In genomic region chr19:45667620-45668341, GRCh38 we compare ENCODE assay signal across 8 cellular contexts. TPM values are rescaled to one million over a fixed set of nuclear protein-coding genes. Genes with fewer than 3 reads are reported as not detected.
DNase-seq lines count a peak whose midpoint lies in the region; ATAC-seq, FAIRE-seq and TF ChIP-seq lines count a peak whose summit lies in the region.

GIPR (plus strand) TSS chr19:45668221; CDS start chr19:45669521, 1,300 bp downstream.

- peaks cover 17% of the 10 kb centered on the region for H3K4me1 Mint-ChIP-seq in GM23338

- H3K4me1 ChIP-seq in GM23338 (ENCODE audit: insufficient read depth) (peaks cover 16% of the 10 kb centered on the region; the same call in 1 of the 2 replicates), cardiac muscle cell (ENCODE audit: low read depth) (no peaks in the 10 kb centered on the region)

- H3K27ac ChIP-seq in GM23338 (ENCODE audit: low read depth), result no peak within 1 kb of the TSS
- H3K27ac ChIP-seq in cardiac muscle cell, result peak within 1 kb of the TSS; percentile 64

- no peaks in the 10 kb centered on the region for H3K79me2 ChIP-seq in GM23338 (replicated peaks; ENCODE audit: insufficient read depth)

- intact Hi-C loops in sciatic nerve (cut with DNase I), result no loop called here

- peaks cover 39% of the 10 kb centered on the region for H3K27me3 Mint-ChIP-seq in GM23338 (ENCODE audit: insufficient read depth, low read depth, poor library complexity)

- peak within 1 kb of the TSS; percentile 91 for H2AFZ ChIP-seq in GM23338

- H3K36me3 ChIP-seq in GM23338 (ENCODE audit: insufficient read depth) (no peaks in the 10 kb centered on the region), cardiac muscle cell (no peaks in the 10 kb centered on the region)

- FAIRE-seq in GM19239 (lab: Jason Lieb, UNC), result no peak

- TF ChIP-seq CTCF in GM23338 (conservative IDR thresholded peaks at IDR 0.05; ENCODE audit: low read depth in 2 of 2) (0 out of 4 replicates have a peak, but pooled peaks of 1 of the 2 experiments have one; percentile 1), cardiac muscle cell (IDR thresholded peaks at IDR 0.05; ENCODE audit: low read depth, low read length) (no peak)

- peaks cover 41% of the 10 kb centered on the region for H3K27me3 ChIP-seq in GM23338 (ENCODE audit: insufficient read depth)
- no peaks in the 10 kb centered on the region for H3K27me3 ChIP-seq in cardiac muscle cell

- H3K9me2 ChIP-seq in GM23338 (ENCODE audit: insufficient read depth), result no peaks in the 10 kb centered on the region

- H3K4me2 ChIP-seq in GM23338, result peak within 1 kb of the TSS; percentile 90

- H3K4me3 ChIP-seq in GM23338, result peak within 1 kb of the TSS; percentile 78
- peak within 1 kb of the TSS; percentile 73 for H3K4me3 ChIP-seq in cardiac muscle cell

- no peak within 1 kb of the TSS for H3K27ac Mint-ChIP-seq in GM23338

- peaks cover 20% of the 10 kb centered on the region for H3F3A ChIP-seq in GM23338 (replicated peaks; ENCODE audit: low read depth)

- no peaks in the 10 kb centered on the region; the same call in 2 of the 3 replicates for H3K9me3 Mint-ChIP-seq in GM23338

- peak within 1 kb of the TSS; percentile 71 for H3K4me3 Mint-ChIP-seq in GM23338

- H4K20me1 ChIP-seq in GM23338 (replicated peaks; ENCODE audit: insufficient read depth), result no peaks in the 10 kb centered on the region

- no peaks in the 10 kb centered on the region for H3K9me3 ChIP-seq in cardiac muscle cell (ENCODE audit: low read depth)

- H3K36me3 Mint-ChIP-seq in GM23338 (ENCODE audit: low read depth), result no peaks in the 10 kb centered on the region; the same call in 2 of the 3 replicates

- DNase-seq in AG20443 (ENCODE audit: low spot score), result peak; percentile 61
- DNase-seq in GM23338 (ENCODE audit: low spot score), result peak; percentile 77
- peak; percentile 54 for DNase-seq in RPMI7951 (ENCODE audit: low read depth)
- DNase-seq in activated gamma-delta T cell (lab: John Stamatoyannopoulos, UW), result peak; percentile 49
- peak in 1 of 2 donors; percentile 85 for DNase-seq in cardiac muscle cell (ENCODE audit: low read depth in 1 of 2, low spot score in 1 of 2)
- no peak for DNase-seq in sciatic nerve (ENCODE audit: low spot score)
- DNase-seq in GM19239 (ENCODE audit: insufficient read length, low spot score), result no peak

- ATAC-seq in GM23338 (peak; percentile 35), sciatic nerve (peak; percentile 18), GM19351 (IDR thresholded peaks at IDR 0.05; ENCODE audit: unreplicated experiment) (no peak)

TF ChIP-seq in GM23338, 12 proteins besides CTCF, POLR2A, EP300 and RAD21:
- TF ChIP-seq POLR2AphosphoS5 (IDR thresholded peaks at IDR 0.05; ENCODE audit: low read depth) (0 out of 2 replicates have a peak, but pooled peaks have one; percentile 19), ETS1 (IDR thresholded peaks at IDR 0.05) (no peak)

RNA-seq across cellular contexts. Expression of gene GIPR, which starts in this region (rescaled TPM):
- total RNA-seq in GM23338 (2014; rRNA removed; shearing (Covaris generic)), result 0.19 and 0.42 TPM in 2 replicates
- polyA plus RNA-seq in GM23338 (2016; fragmentation: Nextera tagmentation; extraction: Ambion mirVana) (1.2 and 1.4 TPM in 2 replicates), cardiac muscle cell (12.8 and 14.9 TPM in 2 replicates)
- not detected in 2 replicates for total RNA-seq in RPMI7951 (2014; rRNA removed; shearing (Covaris generic))
- total RNA-seq in cardiac muscle cell (10.8 and 23.6 TPM in 2 replicates), sciatic nerve (5.0 TPM)

Comparison
In these comparisons a context has a peak if more than half of its experiments do, and no peak if none do; other contexts are left out.
1. Peak in DNase-seq in RPMI7951; RNA of the gene not detected or under 1 TPM.
2. DNase-seq: peak in AG20443 (single experiment), GM23338 (single experiment) and activated gamma-delta T cell (single experiment); none in sciatic nerve (single experiment) and GM19239 (single experiment).